10 cellular contexts compared by ENCODE assay signal in the genomic region with DNA sequence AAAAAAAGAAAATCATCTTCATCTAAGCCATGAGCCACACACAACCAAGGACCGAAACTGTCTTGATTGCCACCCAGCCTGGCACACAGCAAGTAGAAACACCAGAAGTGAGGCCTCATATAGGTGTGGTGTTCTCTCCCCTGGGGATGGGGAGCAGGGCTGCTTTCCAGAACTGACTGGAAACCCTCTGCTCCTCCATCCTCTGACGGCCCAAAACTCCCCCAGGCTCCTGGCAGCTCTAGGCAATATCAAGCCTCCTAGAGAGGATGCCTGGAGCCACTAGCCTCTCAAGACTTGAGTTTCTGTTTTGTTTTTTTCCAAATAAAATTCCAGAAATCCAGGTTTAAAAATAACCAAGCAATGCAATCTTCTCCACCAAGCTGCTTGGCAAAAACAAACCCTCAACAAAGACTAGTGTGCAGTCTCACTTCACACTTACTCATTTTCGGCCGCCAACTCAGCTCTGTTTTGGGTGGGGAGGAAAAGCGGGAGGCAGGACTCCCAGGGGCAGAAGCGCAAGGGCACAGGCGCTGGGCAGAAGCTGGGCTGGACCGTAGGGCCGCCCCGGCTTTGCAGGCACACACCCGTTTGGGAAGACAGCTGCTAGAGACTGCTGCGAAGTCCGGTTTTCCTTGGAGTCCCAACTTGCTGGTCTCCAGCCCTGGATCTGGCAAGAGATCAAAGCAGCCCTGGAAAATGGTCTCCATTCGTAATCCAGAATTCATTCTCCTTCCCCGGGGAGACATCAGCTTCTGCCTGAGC.
DNase-seq lines count a peak whose midpoint lies in the region; ATAC-seq and TF ChIP-seq lines count a peak whose summit lies in the region.
"Had no signal": no experiment of that assay in that cellular context is flagged by ENCODE, and none has a peak within 500 bp of the region (broad histone marks: within the 10 kb centered on the region; RNA-seq: fewer than 3 reads in every experiment).

No MANE protein-coding gene starts in this region.

- TF ChIP-seq CTCF in AG04450 (IDR thresholded peaks at IDR 0.05; ENCODE audit: low read depth, low read length), result no peak
- TF ChIP-seq CTCF in activated CD8-positive, alpha-beta T cell treated with anti-CD3 and anti-CD28 coated beads for 36 hours (IDR thresholded peaks at IDR 0.05), result no peak

- POLR2A ChIA-PET in AG04450 (lab: Yijun Ruan, JAX), result no interaction called here
- POLR2A ChIA-PET in activated CD8-positive, alpha-beta T cell treated with anti-CD3 and anti-CD28 coated beads for 36 hours (lab: Charles Lee), result interaction anchor here (0.6 kb wide), 1 partner anchor 1990 kb away, joined by 3 read pairs; no protein-coding TSS in a partner anchor

- H3K4me3 ChIP-seq in AG04450 (ENCODE audit: low read depth, low read length) (peak overlapping the region; percentile 35), adipocyte (ENCODE audit: low read length) (peak overlapping the region; percentile 67)

- H3K27ac ChIP-seq in AG04450 (ENCODE audit: low read depth, low read length), result peak overlapping the region; percentile 73

- no peaks in the 10 kb centered on the region for H3K36me3 ChIP-seq in adipocyte (ENCODE audit: control insufficient read depth, insufficient read depth, low read length, severe bottlenecking)

- DNase-seq in AG04450 (ENCODE audit: low read depth, low spot score) (peak; percentile 13), adipocyte (ENCODE audit: low read depth) (peak; percentile 55), Right ventricle myocardium inferior (ENCODE audit: missing footprints) (peak; percentile 73), posterior cingulate gyrus (peak in 9 of 10 donors; percentile 12 to 92 (median 48))
- no peak for DNase-seq in activated CD4-positive, CD25-positive, alpha-beta regulatory T cell (lab: John Stamatoyannopoulos, UW)
- DNase-seq in activated naive CD4-positive, alpha-beta T cell treated with anti-CD3 and anti-CD28 coated beads, Interleukin-2, amount 10 ng/mL, durations not matched to agents 7 days and 5 days, result no peak
- no peak for DNase-seq in activated CD8-positive, alpha-beta T cell treated with anti-CD3 and anti-CD28 coated beads for 36 hours
- DNase-seq: activated gamma-delta T cell treated with Interleukin-2 at 50 U/mL for 16 hours had no signal

- peak overlapping the region; percentile 67 for H3K9ac ChIP-seq in adipocyte (ENCODE audit: low read length)

- peak; percentile 88 for ATAC-seq in Right ventricle myocardium inferior
- no peak for ATAC-seq in GM19467 (IDR thresholded peaks at IDR 0.05; ENCODE audit: unreplicated experiment)
- ATAC-seq in activated CD8-positive, alpha-beta T cell treated with anti-CD3 and anti-CD28 coated beads for 36 hours, result no peak

- H3K27ac Mint-ChIP-seq in activated naive CD4-positive, alpha-beta T cell treated with anti-CD3 and anti-CD28 coated beads, Interleukin-2, amount 10 ng/mL, durations not matched to agents 7 days and 5 days, result no peak overlapping the region
- H3K27ac Mint-ChIP-seq in activated CD8-positive, alpha-beta T cell treated with anti-CD3 and anti-CD28 coated beads for 36 hours, result no peak overlapping the region
- H3K27ac Mint-ChIP-seq: B cell had no signal

- no peaks in the 10 kb centered on the region for H3K9me3 ChIP-seq in AG04450 (ENCODE audit: control insufficient read depth, insufficient read depth, low read length)
- H3K9me3 ChIP-seq in adipocyte (ENCODE audit: control insufficient read depth, low read length), result no peaks in the 10 kb centered on the region

- H3K4me3 Mint-ChIP-seq in activated naive CD4-positive, alpha-beta T cell treated with anti-CD3 and anti-CD28 coated beads, Interleukin-2, amount 10 ng/mL, durations not matched to agents 7 days and 5 days, result no peak overlapping the region
- no peak overlapping the region for H3K4me3 Mint-ChIP-seq in activated CD8-positive, alpha-beta T cell treated with anti-CD3 and anti-CD28 coated beads for 36 hours
- H3K4me3 Mint-ChIP-seq: B cell had no signal

- intact Hi-C loops in Right ventricle myocardium inferior (cut with DNase I), result loop anchor here (5.0 kb wide), 2 partner anchors 51 to 76 kb away; a partner anchor contains a TSS
- intact Hi-C loops in posterior cingulate gyrus (cut with DNase I), result no loop called here
- intact Hi-C loops in activated CD8-positive, alpha-beta T cell treated with anti-CD3 and anti-CD28 coated beads for 36 hours (cut with micrococcal nuclease), result no loop called here

- H3K27me3 ChIP-seq in AG04450 (ENCODE audit: control insufficient read depth, insufficient read depth, low read length), result no peaks in the 10 kb centered on the region
- no peaks in the 10 kb centered on the region for H3K27me3 ChIP-seq in adipocyte (replicated peaks; ENCODE audit: control insufficient read depth, insufficient read depth, low read length)

- CTCF ChIA-PET in AG04450 (lab: Charles Lee), result no interaction called here
- CTCF ChIA-PET in activated naive CD4-positive, alpha-beta T cell treated with anti-CD3 and anti-CD28 coated beads, Interleukin-2, amount 10 ng/mL, durations not matched to agents 7 days and 5 days (lab: Charles Lee), result no interaction called here
- CTCF ChIA-PET in activated CD8-positive, alpha-beta T cell treated with anti-CD3 and anti-CD28 coated beads for 36 hours (lab: Charles Lee), result interaction anchor here (1.6 to 1.7 kb wide), 2 partner anchors 99 to 173 kb away, joined by 4 to 6 read pairs; no protein-coding TSS in a partner anchor

- H3K36me3 Mint-ChIP-seq in activated naive CD4-positive, alpha-beta T cell treated with anti-CD3 and anti-CD28 coated beads, Interleukin-2, amount 10 ng/mL, durations not matched to agents 7 days and 5 days, result no peaks in the 10 kb centered on the region
- H3K36me3 Mint-ChIP-seq in activated CD8-positive, alpha-beta T cell treated with anti-CD3 and anti-CD28 coated beads for 36 hours (ENCODE audit: low read depth), result no peaks in the 10 kb centered on the region

- H3K27me3 Mint-ChIP-seq in activated naive CD4-positive, alpha-beta T cell treated with anti-CD3 and anti-CD28 coated beads, Interleukin-2, amount 10 ng/mL, durations not matched to agents 7 days and 5 days, result peaks cover 18% of the 10 kb centered on the region
- no peaks in the 10 kb centered on the region for H3K27me3 Mint-ChIP-seq in activated CD8-positive, alpha-beta T cell treated with anti-CD3 and anti-CD28 coated beads for 36 hours

- H3K9me3 Mint-ChIP-seq in activated naive CD4-positive, alpha-beta T cell treated with anti-CD3 and anti-CD28 coated beads, Interleukin-2, amount 10 ng/mL, durations not matched to agents 7 days and 5 days, result no peaks in the 10 kb centered on the region
- H3K9me3 Mint-ChIP-seq in activated CD8-positive, alpha-beta T cell treated with anti-CD3 and anti-CD28 coated beads for 36 hours, result no peaks in the 10 kb centered on the region

- H3K4me1 Mint-ChIP-seq in activated naive CD4-positive, alpha-beta T cell treated with anti-CD3 and anti-CD28 coated beads, Interleukin-2, amount 10 ng/mL, durations not matched to agents 7 days and 5 days, result peaks cover 3% of the 10 kb centered on the region
- no peaks in the 10 kb centered on the region for H3K4me1 Mint-ChIP-seq in activated CD8-positive, alpha-beta T cell treated with anti-CD3 and anti-CD28 coated beads for 36 hours (ENCODE audit: low read depth)
- H3K4me1 Mint-ChIP-seq: B cell had no signal

- peaks cover 19% of the 10 kb centered on the region for H3K4me1 ChIP-seq in adipocyte (ENCODE audit: control insufficient read depth, insufficient read depth, low read length)

Comparison
In these comparisons a context has a peak if more than half of its experiments do, and no peak if none do; other contexts are left out.
1. DNase-seq: peak in AG04450 (single experiment), adipocyte (single experiment), Right ventricle myocardium inferior (single experiment) and posterior cingulate gyrus (9 of 10); none in activated CD4-positive, CD25-positive, alpha-beta regulatory T cell (0 of 4), activated naive CD4-positive, alpha-beta T cell treated with anti-CD3 and anti-CD28 coated beads, Interleukin-2, amount 10 ng/mL, durations not matched to agents 7 days and 5 days (single experiment) and activated CD8-positive, alpha-beta T cell treated with anti-CD3 and anti-CD28 coated beads for 36 hours (single experiment).